10 cellular contexts compared by ENCODE assay signal in genomic region chr17:79809530-79810137, GRCh38. TPM values are rescaled to one million over a fixed set of nuclear protein-coding genes. Genes with fewer than 3 reads are reported as not detected.
DNase-seq lines count a peak whose midpoint lies in the region; ATAC-seq and TF ChIP-seq lines count a peak whose summit lies in the region.
"Had no signal": no experiment of that assay in that cellular context is flagged by ENCODE, and none has a peak within 500 bp of the region (broad histone marks: within the 10 kb centered on the region; RNA-seq: fewer than 3 reads in every experiment).

No MANE protein-coding gene starts in this region.

- peaks cover 64 to 71% of the 10 kb centered on the region in 2 donors for H3K27me3 Mint-ChIP-seq in CD8-positive, alpha-beta memory T cell
- H3K27me3 Mint-ChIP-seq in activated CD8-positive, alpha-beta T cell treated with anti-CD3 and anti-CD28 coated beads for 36 hours: peaks cover 64% of the 10 kb centered on the region
- peaks cover 74% of the 10 kb centered on the region for H3K27me3 Mint-ChIP-seq in CD8-positive, alpha-beta T cell (ENCODE audit: low read depth)

- H3K4me3 Mint-ChIP-seq in CD8-positive, alpha-beta memory T cell: peak overlapping the region in 1 of 7 donors; percentile 11
- H3K4me3 Mint-ChIP-seq in activated CD8-positive, alpha-beta T cell treated with anti-CD3 and anti-CD28 coated beads for 36 hours: no peak overlapping the region
- H3K4me3 Mint-ChIP-seq in CD8-positive, alpha-beta T cell: no peak overlapping the region

- H3K4me2 ChIP-seq in HCT116 (ENCODE audit: low read length) (peak overlapping the region; percentile 54), mesendoderm (ENCODE audit: low read length) (no peak overlapping the region)

- no peak overlapping the region for H3K56ac ChIP-seq in mesendoderm (ENCODE audit: low read length)

- H3K4me1 ChIP-seq in CD8-positive, alpha-beta memory T cell (ENCODE audit: insufficient read depth, low read length): peaks cover 38% of the 10 kb centered on the region
- H3K4me1 ChIP-seq in HCT116 (ENCODE audit: control insufficient read depth in 1 of 2, insufficient read depth in 2 of 2, low read length in 2 of 2): peaks cover 25 to 44% of the 10 kb centered on the region in 2 experiments
- H3K4me1 ChIP-seq in SJSA1 (replicated peaks): peaks cover 37% of the 10 kb centered on the region
- peaks cover 3% of the 10 kb centered on the region for H3K4me1 ChIP-seq in mesendoderm (ENCODE audit: control insufficient read depth, low read depth, low read length)
- peaks cover 55% of the 10 kb centered on the region for H3K4me1 ChIP-seq in suprapubic skin
- peaks cover 37% of the 10 kb centered on the region for H3K4me1 ChIP-seq in CD8-positive, alpha-beta T cell (ENCODE audit: insufficient read depth, low read length)

- TF ChIP-seq CTCF in HCT116 (IDR thresholded peaks at IDR 0.05 in 2 of 3, conservative IDR thresholded peaks at IDR 0.05 in 1 of 3; ENCODE audit: borderline replicate concordance in 1 of 3, insufficient read depth in 1 of 3, low read depth in 2 of 3, low read length in 2 of 3) (no peak), suprapubic skin (IDR thresholded peaks at IDR 0.05) (no peak)
- TF ChIP-seq CTCF in activated CD8-positive, alpha-beta T cell treated with anti-CD3 and anti-CD28 coated beads for 36 hours (IDR thresholded peaks at IDR 0.05): no peak
- TF ChIP-seq CTCF in CD8-positive, alpha-beta T cell (IDR thresholded peaks at IDR 0.05): no peak

- CTCF ChIA-PET in CD8-positive, alpha-beta memory T cell (lab: Charles Lee): no interaction called here
- CTCF ChIA-PET in HCT116 (lab: Charles Lee): interaction anchor here (0.8 to 3.9 kb wide), 10 partner anchors 8 to 315 kb away, joined by 3 to 24 read pairs (median 6); partner anchors contain the start of genes CBX4 and CBX8
- CTCF ChIA-PET in activated CD8-positive, alpha-beta T cell treated with anti-CD3 and anti-CD28 coated beads for 36 hours (lab: Charles Lee): interaction anchor here (1.1 to 6.9 kb wide), 8 partner anchors 10 to 184 kb away, joined by 3 to 56 read pairs (median 6); partner anchors contain the start of gene CBX4
- CTCF ChIA-PET in CD8-positive, alpha-beta T cell (lab: Charles Lee): interaction anchor here (0.9 to 4.2 kb wide), 3 partner anchors 13 to 27 kb away, joined by 3 to 20 read pairs (median 4); partner anchors contain the start of gene CBX8

- H2AK5ac ChIP-seq in mesendoderm (ENCODE audit: low read length): no peak overlapping the region

- H2AFZ ChIP-seq in HCT116 (ENCODE audit: low read depth, low read length, poor library complexity, severe bottlenecking): no peak overlapping the region

- peak overlapping the region; percentile 30 for H3K18ac ChIP-seq in mesendoderm (ENCODE audit: low read length)

- TF ChIP-seq RAD21 in HCT116 (IDR thresholded peaks at IDR 0.05; ENCODE audit: low read depth): no peak

- H3K79me2 ChIP-seq in HCT116 (ENCODE audit: insufficient read depth, low read length): no peaks in the 10 kb centered on the region
- no peaks in the 10 kb centered on the region for H3K79me2 ChIP-seq in mesendoderm (ENCODE audit: control insufficient read depth, insufficient read depth, low read length)

- no peak overlapping the region for H3K4me3 ChIP-seq in CD8-positive, alpha-beta memory T cell (ENCODE audit: low read length)
- H3K4me3 ChIP-seq in HCT116 (replicated peaks in 1 of 2; ENCODE audit: low read depth in 1 of 2, low read length in 2 of 2) (no peak overlapping the region), SJSA1 (peak overlapping the region; percentile 24), mesendoderm (ENCODE audit: low read length) (no peak overlapping the region), suprapubic skin (no peak overlapping the region)
- no peak overlapping the region for H3K4me3 ChIP-seq in CD8-positive, alpha-beta T cell (ENCODE audit: low read depth, low read length)

- no peak overlapping the region for H4K5ac ChIP-seq in mesendoderm (ENCODE audit: low read length)

- POLR2A ChIA-PET in CD8-positive, alpha-beta memory T cell (lab: Charles Lee): no interaction called here
- POLR2A ChIA-PET in HCT116 (lab: Charles Lee): interaction anchor here (1.0 to 1.4 kb wide), 4 partner anchors 8 to 199 kb away, joined by 3 to 5 read pairs (median 3); partner anchors contain the start of gene CBX8
- POLR2A ChIA-PET in activated CD8-positive, alpha-beta T cell treated with anti-CD3 and anti-CD28 coated beads for 36 hours (lab: Charles Lee): interaction anchor here (1.1 to 3.9 kb wide), 3 partner anchors 25 to 33 kb away, joined by 3 to 11 read pairs (median 4); partner anchors contain the start of gene CBX4
- POLR2A ChIA-PET in CD8-positive, alpha-beta T cell (lab: Charles Lee): interaction anchor here (1.3 kb wide), 1 partner anchor 10 kb away, joined by 5 read pairs; no protein-coding TSS in a partner anchor

- H3K9me3 ChIP-seq in CD8-positive, alpha-beta memory T cell (ENCODE audit: low read length): no peaks in the 10 kb centered on the region
- no peaks in the 10 kb centered on the region for H3K9me3 ChIP-seq in HCT116 (ENCODE audit: control insufficient read depth in 1 of 2, insufficient read depth in 1 of 2, low read depth in 1 of 2, low read length in 2 of 2)
- no peaks in the 10 kb centered on the region for H3K9me3 ChIP-seq in SJSA1 (replicated peaks)
- no peaks in the 10 kb centered on the region for H3K9me3 ChIP-seq in suprapubic skin
- H3K9me3 ChIP-seq in CD8-positive, alpha-beta T cell (ENCODE audit: low read length): no peaks in the 10 kb centered on the region

- H3K27me3 ChIP-seq in CD8-positive, alpha-beta memory T cell (ENCODE audit: insufficient read depth, low read length, poor library complexity, severe bottlenecking): peaks cover 76% of the 10 kb centered on the region
- H3K27me3 ChIP-seq in HCT116 (ENCODE audit: insufficient read depth, low read length) (peaks cover 6% of the 10 kb centered on the region; the same call in 1 of the 2 replicates), SJSA1 (replicated peaks) (peaks cover 76% of the 10 kb centered on the region), mesendoderm (ENCODE audit: insufficient read depth, low read length, poor library complexity) (peaks cover 80% of the 10 kb centered on the region), suprapubic skin (peaks cover 100% of the 10 kb centered on the region)
- H3K27me3 ChIP-seq in CD8-positive, alpha-beta T cell (ENCODE audit: insufficient read depth, low read length): peaks cover 78% of the 10 kb centered on the region

- H2BK5ac ChIP-seq in mesendoderm (ENCODE audit: low read length): no peak overlapping the region

- H3K4ac ChIP-seq in mesendoderm (ENCODE audit: low read depth, low read length): no peak overlapping the region

- peak overlapping the region in 2 of 8 donors; percentile 72 to 79 for H3K27ac Mint-ChIP-seq in CD8-positive, alpha-beta memory T cell
- no peak overlapping the region for H3K27ac Mint-ChIP-seq in activated CD8-positive, alpha-beta T cell treated with anti-CD3 and anti-CD28 coated beads for 36 hours
- H3K27ac Mint-ChIP-seq in CD8-positive, alpha-beta T cell: no peak overlapping the region

- RAD21 ChIA-PET in HCT116 (lab: Charles Lee; ENCODE audit: low non-redundant PET in 1 of 2, low total read pairs in 2 of 2, uncharacterized antibody in 2 of 2, unreplicated experiment in 2 of 2): no interaction called here

- WGBS in mesendoderm (ENCODE audit: extremely low coverage, insufficient coverage, low lambda C conversion rate): no CpG with 5 or more reads among the region's 43 CpGs
- 7% methylated on average over 15 of the region's 43 CpGs for WGBS in suprapubic skin

- DNase-seq in CD8-positive, alpha-beta memory T cell: no peak
- DNase-seq in HCT116 (ENCODE audit: low read depth, low spot score) (no peak), SJSA1 (ENCODE audit: low read depth in 1 of 2, low spot score in 2 of 2) (no peak), mesendoderm (no peak), suprapubic skin (ENCODE audit: low spot score in 2 of 2) (no peak), DMS114 treated with DMSO at 0.1 percent for 48 hours (lab: John Stamatoyannopoulos, UW; ENCODE audit: unreplicated experiment) (no peak)
- DNase-seq in activated CD8-positive, alpha-beta T cell treated with anti-CD3 and anti-CD28 coated beads for 36 hours: no peak
- no peak for DNase-seq in CD8-positive, alpha-beta T cell
- DNase-seq: cortex of kidney had no signal

- no peak overlapping the region for H4K8ac ChIP-seq in mesendoderm (ENCODE audit: low read depth, low read length)

- no peaks in the 10 kb centered on the region for H3K36me3 Mint-ChIP-seq in CD8-positive, alpha-beta memory T cell
- H3K36me3 Mint-ChIP-seq in activated CD8-positive, alpha-beta T cell treated with anti-CD3 and anti-CD28 coated beads for 36 hours (ENCODE audit: low read depth): no peaks in the 10 kb centered on the region
- no peaks in the 10 kb centered on the region for H3K36me3 Mint-ChIP-seq in CD8-positive, alpha-beta T cell

- peaks cover 22 to 41% (median 37%) of the 10 kb centered on the region in 3 donors for H3K4me1 Mint-ChIP-seq in CD8-positive, alpha-beta memory T cell
- peaks cover 40% of the 10 kb centered on the region for H3K4me1 Mint-ChIP-seq in activated CD8-positive, alpha-beta T cell treated with anti-CD3 and anti-CD28 coated beads for 36 hours (ENCODE audit: low read depth)
- H3K4me1 Mint-ChIP-seq in CD8-positive, alpha-beta T cell (ENCODE audit: low read depth): peaks cover 36% of the 10 kb centered on the region

- peak; percentile 18 for ATAC-seq in HCT116
- ATAC-seq in activated CD8-positive, alpha-beta T cell treated with anti-CD3 and anti-CD28 coated beads for 36 hours: no peak
- ATAC-seq in CD8-positive, alpha-beta T cell: no peak

- H3K9ac ChIP-seq in HCT116 (ENCODE audit: low read length) (no peak overlapping the region), mesendoderm (ENCODE audit: low read length) (no peak overlapping the region)

- intact Hi-C loops in HCT116 (cut with micrococcal nuclease): loop anchor here (2.0 to 5.0 kb wide), 3 partner anchors 29 to 181 kb away; partner anchors contain the start of gene CBX4
- intact Hi-C loops in activated CD8-positive, alpha-beta T cell treated with anti-CD3 and anti-CD28 coated beads for 36 hours (cut with micrococcal nuclease): no loop called here
- intact Hi-C loops in CD8-positive, alpha-beta T cell (cut with DNase I, micrococcal nuclease): loop anchor here (1.0 to 5.0 kb wide), 4 partner anchors 9 to 1588 kb away; partner anchors contain the start of genes CBX2 (in 2 of the 2), BAHCC1 (in 1 of the 2) and CBX4 (in 1 of the 2)

- H3K9me3 Mint-ChIP-seq in CD8-positive, alpha-beta memory T cell: peaks cover 0 to 2% (median 0%) of the 10 kb centered on the region in 5 donors
- H3K9me3 Mint-ChIP-seq in activated CD8-positive, alpha-beta T cell treated with anti-CD3 and anti-CD28 coated beads for 36 hours: no peaks in the 10 kb centered on the region
- H3K9me3 Mint-ChIP-seq in CD8-positive, alpha-beta T cell: no peaks in the 10 kb centered on the region

- H3K36me3 ChIP-seq in CD8-positive, alpha-beta memory T cell (ENCODE audit: insufficient read depth, low read length): no peaks in the 10 kb centered on the region
- H3K36me3 ChIP-seq in HCT116 (ENCODE audit: control insufficient read depth in 1 of 2, insufficient read depth in 2 of 2, low read length in 2 of 2) (no peaks in the 10 kb centered on the region), SJSA1 (no peaks in the 10 kb centered on the region), mesendoderm (ENCODE audit: control insufficient read depth, insufficient read depth, low read length) (no peaks in the 10 kb centered on the region), suprapubic skin (no peaks in the 10 kb centered on the region)
- no peaks in the 10 kb centered on the region for H3K36me3 ChIP-seq in CD8-positive, alpha-beta T cell (ENCODE audit: insufficient read depth, low read length)
- H3K36me3 ChIP-seq: upper lobe of left lung had no signal

- BruUV-seq in HCT116 (replicated peaks; lab: Mats Ljungman, UMichigan): no TSS peak

- TF ChIP-seq POLR2A in HCT116 (IDR thresholded peaks at IDR 0.05; ENCODE audit: borderline replicate concordance, extremely low read depth, insufficient read depth, insufficient read length) (no peak), suprapubic skin (IDR thresholded peaks at IDR 0.05) (no peak)

- H2BK120ac ChIP-seq in mesendoderm (ENCODE audit: low read depth, low read length): no peak overlapping the region

- TF ChIP-seq EP300 in suprapubic skin (IDR thresholded peaks at IDR 0.05): no peak

- no peak overlapping the region for H3K23ac ChIP-seq in mesendoderm (ENCODE audit: low read length)

- H4K20me1 ChIP-seq in HCT116 (ENCODE audit: insufficient read depth): no peaks in the 10 kb centered on the region

- no peaks in the 10 kb centered on the region for H3K9me2 ChIP-seq in HCT116 (ENCODE audit: insufficient read depth)

- H3K27ac ChIP-seq in CD8-positive, alpha-beta memory T cell (ENCODE audit: low read depth, low read length): peak overlapping the region; percentile 4
- H3K27ac ChIP-seq in HCT116 (ENCODE audit: low read depth, low read length) (no peak overlapping the region), SJSA1 (no peak overlapping the region), mesendoderm (ENCODE audit: low read depth, low read length) (no peak overlapping the region), suprapubic skin (no peak overlapping the region)
- H3K27ac ChIP-seq in CD8-positive, alpha-beta T cell (ENCODE audit: low read depth, low read length): no peak overlapping the region
- H3K27ac ChIP-seq: upper lobe of left lung had no signal

- no peaks in the 10 kb centered on the region for H3K79me1 ChIP-seq in mesendoderm (ENCODE audit: low read length)

- no peak overlapping the region for H2BK15ac ChIP-seq in mesendoderm (replicated peaks; ENCODE audit: low read depth)

RNA-seq across cellular contexts. Expression of gene CBX8, which starts 12.8 kb away (rescaled TPM):
- 1 to 10 TPM; 1.9 to 2.2 TPM for total RNA-seq in CD8-positive, alpha-beta memory T cell
- polyA plus RNA-seq in CD8-positive, alpha-beta memory T cell: 0.91 TPM
- total RNA-seq in HCT116 (2021; ENCODE audit: unreplicated experiment) (29.0 TPM), suprapubic skin (1 to 10 TPM; 2.3 to 6.4 (median 3.1) TPM)
- 17.3 and 18.1 TPM in 2 replicates for polyA plus RNA-seq in HCT116 (2012)
- total RNA-seq in SJSA1 (2014; rRNA removed; shearing (Covaris generic)): 9.0 and 21.0 TPM in 2 replicates
- polyA plus RNA-seq in mesendoderm (2013, experiment 1 of 2): 0.17 TPM
- polyA plus RNA-seq in mesendoderm (2013, experiment 2 of 2): 0.34 TPM
- total RNA-seq in activated CD8-positive, alpha-beta T cell treated with anti-CD3 and anti-CD28 coated beads for 36 hours: 1 to 10 TPM; 7.0 to 9.4 TPM
- 1 to 10 TPM; 3.7 to 4.0 TPM for total RNA-seq in CD8-positive, alpha-beta T cell

RNA-seq across cellular contexts. Expression of gene CBX4, which starts 29.6 kb away (rescaled TPM):
- total RNA-seq in CD8-positive, alpha-beta memory T cell: 10 to 100 TPM in 1 of 2 experiments, 1 to 10 TPM in 1; 9.8 to 12.2 TPM
- polyA plus RNA-seq in CD8-positive, alpha-beta memory T cell: 12.1 TPM
- 60.9 TPM for total RNA-seq in HCT116 (2021; ENCODE audit: unreplicated experiment)
- 58.0 and 71.2 TPM in 2 replicates for polyA plus RNA-seq in HCT116 (2012)
- 52.1 and 53.3 TPM in 2 replicates for total RNA-seq in SJSA1 (2014; rRNA removed; shearing (Covaris generic))
- polyA plus RNA-seq in mesendoderm (2013, experiment 1 of 2): 3.7 TPM
- 3.6 TPM for polyA plus RNA-seq in mesendoderm (2013, experiment 2 of 2)
- 10 to 100 TPM; 33.0 to 47.7 (median 38.0) TPM for total RNA-seq in suprapubic skin
- 10 to 100 TPM; 23.9 to 28.0 TPM for total RNA-seq in activated CD8-positive, alpha-beta T cell treated with anti-CD3 and anti-CD28 coated beads for 36 hours
- 100 to 1,000 TPM; 263 to 268 TPM for total RNA-seq in CD8-positive, alpha-beta T cell

RNA-seq across cellular contexts. Expression of gene CBX2, which starts 31.7 kb away (rescaled TPM):
- 1 to 10 TPM; 2.0 to 2.2 TPM for total RNA-seq in CD8-positive, alpha-beta memory T cell
- polyA plus RNA-seq in CD8-positive, alpha-beta memory T cell: 0.10 TPM
- 28.3 TPM for total RNA-seq in HCT116 (2021; ENCODE audit: unreplicated experiment)
- 8.8 and 9.6 TPM in 2 replicates for polyA plus RNA-seq in HCT116 (2012)
- 13.6 and 16.7 TPM in 2 replicates for total RNA-seq in SJSA1 (2014; rRNA removed; shearing (Covaris generic))
- polyA plus RNA-seq in mesendoderm (2013, experiment 1 of 2): 25.1 TPM
- 25.0 TPM for polyA plus RNA-seq in mesendoderm (2013, experiment 2 of 2)
- total RNA-seq in suprapubic skin: 1 to 10 TPM; 2.2 to 7.0 (median 5.2) TPM
- total RNA-seq in activated CD8-positive, alpha-beta T cell treated with anti-CD3 and anti-CD28 coated beads for 36 hours: 1 to 10 TPM; 8.0 to 9.7 TPM
- under 1 TPM; 0.14 to 0.56 TPM for total RNA-seq in CD8-positive, alpha-beta T cell
